Comparison of ENCODE assay signal across 42 cellular contexts in genomic region chr1:152427458-152427857, GRCh38. TPM values are rescaled to one million over a fixed set of nuclear protein-coding genes. Genes with fewer than 3 reads are reported as not detected.
"Had no signal": no experiment of that assay in that cellular context is flagged by ENCODE, and none has a peak within 500 bp of the region (broad histone marks: within the 10 kb centered on the region; RNA-seq: fewer than 3 reads in every experiment).

No MANE protein-coding gene starts in this region.

- H3K36me3 Mint-ChIP-seq: activated naive CD4-positive, alpha-beta T cell treated with anti-CD3 and anti-CD28 coated beads, Interleukin-2, amount 10 ng/mL, durations not matched to agents 7 days and 5 days; activated naive CD8-positive, alpha-beta T cell treated with anti-CD3 and anti-CD28 coated beads, Interleukin-2, amount 10 ng/mL, durations not matched to agents 7 days and 5 days; brain had no signal

- H3K4me1 Mint-ChIP-seq: activated naive CD4-positive, alpha-beta T cell treated with anti-CD3 and anti-CD28 coated beads, Interleukin-2, amount 10 ng/mL, durations not matched to agents 7 days and 5 days; activated naive CD4-positive, alpha-beta T cell treated with anti-CD3 and anti-CD28 coated beads, Interleukin-2, amount 50 U/mL, for 24 hours; activated naive CD8-positive, alpha-beta T cell treated with anti-CD3 and anti-CD28 coated beads for 36 hours; activated naive CD8-positive, alpha-beta T cell treated with anti-CD3 and anti-CD28 coated beads, Interleukin-2, amount 10 ng/mL, durations not matched to agents 7 days and 5 days; activated naive CD8-positive, alpha-beta T cell treated with anti-CD3 and anti-CD28 coated beads, Interleukin-2, amount 50 U/mL, for 24 hours; activated T-helper 17 cell treated with anti-CD3 and anti-CD28 coated beads, Interleukin-2, amount 50 U/mL, for 72 hours; brain; central memory CD8-positive, alpha-beta T cell had no signal

- H3K27me3 Mint-ChIP-seq: activated naive CD4-positive, alpha-beta T cell treated with anti-CD3 and anti-CD28 coated beads, Interleukin-2, amount 10 ng/mL, durations not matched to agents 7 days and 5 days; activated naive CD8-positive, alpha-beta T cell; activated naive CD8-positive, alpha-beta T cell treated with anti-CD3 and anti-CD28 coated beads, Interleukin-2, amount 10 ng/mL, durations not matched to agents 7 days and 5 days; activated T-helper 17 cell treated with anti-CD3 and anti-CD28 coated beads, Interleukin-2, amount 50 U/mL, for 72 hours had no signal

- H3K36me3 ChIP-seq: adrenal gland, ascending aorta, brain microvascular endothelial cell, breast epithelium, cardiac muscle cell had no signal

- H3K27me3 ChIP-seq: adrenal gland, ascending aorta, body of pancreas, brain microvascular endothelial cell, breast epithelium, cardiac muscle cell had no signal

- ATAC-seq: activated naive CD4-positive, alpha-beta T cell treated with anti-CD3 and anti-CD28 coated beads, Interleukin-2, amount 50 U/mL, for 72 hours; activated naive CD8-positive, alpha-beta T cell treated with anti-CD3 and anti-CD28 coated beads, Interleukin-2, amount 50 U/mL, for 24 hours; activated T-cell treated with anti-CD3 and anti-CD28 coated beads, Interleukin-2, amount 50 U/mL, for 4 hours; activated T-cell treated with anti-CD3 and anti-CD28 coated beads, Interleukin-2, amount 50 U/mL, for 72 hours; activated T-helper 17 cell treated with anti-CD3 and anti-CD28 coated beads, Interleukin-2, amount 50 U/mL, for 72 hours; body of pancreas had no signal

- DNase-seq: activated effector memory CD4-positive, alpha-beta T cell treated with anti-CD3 and anti-CD28 coated beads, Interleukin-2, amount 50 U/mL, for 16 hours; activated effector memory CD4-positive, alpha-beta T cell treated with Interleukin-2 at 50 U/mL for 16 hours; activated gamma-delta T cell; activated gamma-delta T cell treated with Interleukin-2 at 50 U/mL for 16 hours; activated naive CD4-positive, alpha-beta T cell; activated naive CD4-positive, alpha-beta T cell treated with anti-CD3 and anti-CD28 coated beads for 36 hours; activated naive CD4-positive, alpha-beta T cell treated with anti-CD3 and anti-CD28 coated beads, Interleukin-2, amount 10 ng/mL, durations not matched to agents 7 days and 5 days; activated naive CD4-positive, alpha-beta T cell treated with anti-CD3 and anti-CD28 coated beads, Interleukin-2, amount 50 U/mL, for 16 hours; activated naive CD4-positive, alpha-beta T cell treated with Interleukin-2 at 50 U/mL for 16 hours; activated naive CD8-positive, alpha-beta T cell treated with anti-CD3 and anti-CD28 coated beads for 36 hours; activated naive CD8-positive, alpha-beta T cell treated with anti-CD3 and anti-CD28 coated beads, Interleukin-2, amount 10 ng/mL, durations not matched to agents 7 days and 5 days; activated naive CD8-positive, alpha-beta T cell treated with anti-CD3 and anti-CD28 coated beads, Interleukin-2, amount 50 U/mL, for 24 hours; activated T-cell treated with anti-CD3 and anti-CD28 coated beads, Interleukin-2, amount 50 U/mL, for 1 hour; activated T-cell treated with anti-CD3 and anti-CD28 coated beads, Interleukin-2, amount 50 U/mL, for 24 hours; activated T-cell treated with anti-CD3 and anti-CD28 coated beads, Interleukin-2, amount 50 U/mL, for 4 hours; activated T-cell treated with anti-CD3 and anti-CD28 coated beads, Interleukin-2, amount 50 U/mL, for 48 hours; activated T-cell treated with anti-CD3 and anti-CD28 coated beads, Interleukin-2, amount 50 U/mL, for 72 hours; adrenal gland; amniotic stem cell; amygdala; anterior cingulate cortex; aorta; body of pancreas; brain microvascular endothelial cell; caudate nucleus; central memory CD4-positive, alpha-beta T cell; cerebellar nuclear complex had no signal

- H3K4me1 ChIP-seq: adrenal gland, ascending aorta, body of pancreas, breast epithelium had no signal

- H3K4me3 Mint-ChIP-seq: activated naive CD4-positive, alpha-beta T cell treated with anti-CD3 and anti-CD28 coated beads for 36 hours; activated naive CD4-positive, alpha-beta T cell treated with anti-CD3 and anti-CD28 coated beads, Interleukin-2, amount 10 ng/mL, durations not matched to agents 7 days and 5 days; activated naive CD4-positive, alpha-beta T cell treated with anti-CD3 and anti-CD28 coated beads, Interleukin-2, amount 50 U/mL, for 24 hours; activated naive CD8-positive, alpha-beta T cell; activated naive CD8-positive, alpha-beta T cell treated with anti-CD3 and anti-CD28 coated beads for 36 hours; activated naive CD8-positive, alpha-beta T cell treated with anti-CD3 and anti-CD28 coated beads, Interleukin-2, amount 10 ng/mL, durations not matched to agents 7 days and 5 days; activated naive CD8-positive, alpha-beta T cell treated with anti-CD3 and anti-CD28 coated beads, Interleukin-2, amount 50 U/mL, for 24 hours; activated T-cell treated with anti-CD3 and anti-CD28 coated beads, Interleukin-2, amount 50 U/mL, for 24 hours; activated T-cell treated with anti-CD3 and anti-CD28 coated beads, Interleukin-2, amount 50 U/mL, for 4 hours; activated T-cell treated with anti-CD3 and anti-CD28 coated beads, Interleukin-2, amount 50 U/mL, for 72 hours; activated T-helper 1 cell treated with anti-CD3 and anti-CD28 coated beads, Interleukin-12 subunit alpha, Interleukin-12 subunit beta, Interleukin-2, Interleukin-4 antibody, amounts not matched to agents 30 ng/mL and 10 ng/mL and 1 ng/mL, durations not matched to agents 14 hours and 24 hours and 36 hours; activated T-helper 17 cell treated with anti-CD3 and anti-CD28 coated beads, Interleukin-2, amount 50 U/mL, for 72 hours; brain; central memory CD8-positive, alpha-beta T cell had no signal

- H3K27ac ChIP-seq: adrenal gland, ascending aorta, body of pancreas, brain microvascular endothelial cell, breast epithelium, cardiac muscle cell had no signal

- H3K9me3 ChIP-seq: adrenal gland had no signal

- H3K27ac Mint-ChIP-seq: activated naive CD4-positive, alpha-beta T cell treated with anti-CD3 and anti-CD28 coated beads for 36 hours; activated naive CD4-positive, alpha-beta T cell treated with anti-CD3 and anti-CD28 coated beads, Interleukin-2, amount 10 ng/mL, durations not matched to agents 7 days and 5 days; activated naive CD4-positive, alpha-beta T cell treated with anti-CD3 and anti-CD28 coated beads, Interleukin-2, amount 50 U/mL, for 24 hours; activated naive CD4-positive, alpha-beta T cell treated with anti-CD3 and anti-CD28 coated beads, Interleukin-2, amount 50 U/mL, for 72 hours; activated naive CD8-positive, alpha-beta T cell; activated naive CD8-positive, alpha-beta T cell treated with anti-CD3 and anti-CD28 coated beads for 36 hours; activated naive CD8-positive, alpha-beta T cell treated with anti-CD3 and anti-CD28 coated beads, Interleukin-2, amount 10 ng/mL, durations not matched to agents 7 days and 5 days; activated naive CD8-positive, alpha-beta T cell treated with anti-CD3 and anti-CD28 coated beads, Interleukin-2, amount 50 U/mL, for 24 hours; activated T-cell treated with anti-CD3 and anti-CD28 coated beads, Interleukin-2, amount 50 U/mL, for 24 hours; activated T-cell treated with anti-CD3 and anti-CD28 coated beads, Interleukin-2, amount 50 U/mL, for 72 hours; activated T-helper 1 cell treated with anti-CD3 and anti-CD28 coated beads, Interleukin-12 subunit alpha, Interleukin-12 subunit beta, Interleukin-2, Interleukin-4 antibody, amounts not matched to agents 30 ng/mL and 10 ng/mL and 1 ng/mL, durations not matched to agents 14 hours and 24 hours and 36 hours; activated T-helper 17 cell treated with anti-CD3 and anti-CD28 coated beads, Interleukin-2, amount 50 U/mL, for 72 hours; activated T-helper 2 cell treated with anti-CD3 and anti-CD28 coated beads, Interferon-gamma antibody, Interleukin-2, Interleukin-4, amounts not matched to agents 10 μg/mL and 5 μg/mL and 100 μg/mL, durations not matched to agents 14 hours and 24 hours and 36 hours; brain had no signal

- H3K9me3 Mint-ChIP-seq: activated T-helper 1 cell treated with anti-CD3 and anti-CD28 coated beads, Interleukin-12 subunit alpha, Interleukin-12 subunit beta, Interleukin-2, Interleukin-4 antibody, amounts not matched to agents 30 ng/mL and 10 ng/mL and 1 ng/mL, durations not matched to agents 14 hours and 24 hours and 36 hours had no signal

- H3K4me3 ChIP-seq: adrenal gland, ascending aorta, body of pancreas, breast epithelium, cardiac muscle cell had no signal

RNA-seq across cellular contexts. Expression of gene CRNN, which starts 13.4 kb away (rescaled TPM):
- total RNA-seq: activated naive CD4-positive, alpha-beta T cell treated with anti-CD3 and anti-CD28 coated beads for 36 hours; activated naive CD4-positive, alpha-beta T cell treated with anti-CD3 and anti-CD28 coated beads, Interleukin-2, amount 50 U/mL, for 72 hours; activated naive CD8-positive, alpha-beta T cell treated with anti-CD3 and anti-CD28 coated beads for 36 hours; activated naive CD8-positive, alpha-beta T cell treated with anti-CD3 and anti-CD28 coated beads, Interleukin-2, amount 10 ng/mL, durations not matched to agents 7 days and 5 days; activated T-cell treated with anti-CD3 and anti-CD28 coated beads, Interleukin-2, amount 50 U/mL, for 4 hours; activated T-cell treated with anti-CD3 and anti-CD28 coated beads, Interleukin-2, amount 50 U/mL, for 72 hours; activated T-helper 1 cell treated with anti-CD3 and anti-CD28 coated beads, Interleukin-12 subunit alpha, Interleukin-12 subunit beta, Interleukin-2, Interleukin-4 antibody, amounts not matched to agents 30 ng/mL and 10 ng/mL and 1 ng/mL, durations not matched to agents 14 hours and 24 hours and 36 hours; activated T-helper 17 cell treated with anti-CD3 and anti-CD28 coated beads, Interleukin-2, amount 50 U/mL, for 72 hours; activated T-helper 2 cell treated with anti-CD3 and anti-CD28 coated beads, Interferon-gamma antibody, Interleukin-2, Interleukin-4, amounts not matched to agents 10 μg/mL and 5 μg/mL and 100 μg/mL, durations not matched to agents 14 hours and 24 hours and 36 hours; adrenal gland; aorta; astrocyte; body of pancreas; cardiac muscle cell; cardiac septum; cerebellum; chondrocyte had no signal
- polyA plus RNA-seq: cardiac muscle cell had no signal
